1 cellular context compared by ENCODE assay signal in the genomic region with DNA sequence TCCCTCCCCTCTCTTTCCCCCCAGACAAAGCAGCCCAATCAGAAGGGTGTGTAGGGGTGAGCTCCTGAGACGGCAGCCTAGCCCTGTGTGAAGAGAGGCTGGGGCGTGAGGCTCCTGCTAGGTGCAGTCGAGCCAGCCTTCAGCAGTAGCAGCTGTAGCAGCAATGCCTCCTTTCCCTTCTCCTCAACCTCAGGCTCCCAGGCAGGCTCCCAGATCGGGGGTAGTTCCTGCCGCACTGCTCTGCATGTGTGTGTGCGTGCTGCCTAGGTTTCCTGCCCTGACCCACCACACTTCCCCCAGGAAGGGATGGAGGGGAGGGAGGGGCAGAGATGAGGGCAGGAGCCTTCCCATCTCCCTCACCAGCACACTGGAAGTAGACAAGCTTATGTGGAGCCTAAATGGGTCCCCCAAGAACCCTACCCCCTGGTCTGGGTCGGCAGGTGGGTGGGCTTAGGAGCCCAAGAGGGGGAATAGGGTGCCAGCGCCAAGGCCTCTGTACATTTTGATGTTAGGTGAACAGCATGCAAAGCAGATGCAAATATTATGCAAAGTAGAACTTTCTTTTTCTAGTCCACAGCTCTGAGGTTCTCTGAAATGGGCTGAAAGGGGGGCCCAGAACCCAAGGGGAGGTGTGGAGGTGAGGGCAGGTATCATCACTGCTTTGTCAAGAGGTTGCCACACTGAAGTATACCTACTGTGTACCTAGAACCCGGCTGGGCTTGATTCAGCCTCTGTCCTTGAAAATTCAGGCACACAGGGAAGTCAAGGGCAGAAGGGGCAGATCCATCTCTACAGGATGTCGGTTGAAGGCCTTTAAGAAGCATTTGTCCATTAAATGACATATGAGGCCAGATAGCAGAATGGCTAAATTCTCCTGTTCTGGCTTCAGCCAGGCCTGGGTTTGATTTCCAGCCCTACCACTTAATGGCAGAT.
TF ChIP-seq lines count a peak whose summit lies in the region.

No MANE protein-coding gene starts in this region.

TF ChIP-seq in H1, 55 proteins besides CTCF, POLR2A, EP300 and RAD21:
- TF ChIP-seq ATF2 (IDR thresholded peaks at IDR 0.05; ENCODE audit: low read length) = no peak
- TF ChIP-seq, protein P1, sequence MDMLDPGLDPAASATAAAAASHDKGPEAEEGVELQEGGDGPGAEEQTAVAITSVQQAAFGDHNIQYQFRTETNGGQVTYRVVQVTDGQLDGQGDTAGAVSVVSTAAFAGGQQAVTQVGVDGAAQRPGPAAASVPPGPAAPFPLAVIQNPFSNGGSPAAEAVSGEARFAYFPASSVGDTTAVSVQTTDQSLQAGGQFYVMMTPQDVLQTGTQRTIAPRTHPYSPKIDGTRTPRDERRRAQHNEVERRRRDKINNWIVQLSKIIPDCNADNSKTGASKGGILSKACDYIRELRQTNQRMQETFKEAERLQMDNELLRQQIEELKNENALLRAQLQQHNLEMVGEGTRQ (IDR thresholded peaks at IDR 0.05; ENCODE audit: low read length) = no peak
- TF ChIP-seq EZH2 (IDR thresholded peaks at IDR 0.05; ENCODE audit: low read depth, low read length, severe bottlenecking) = no peak
- no peak for TF ChIP-seq MAFK (IDR thresholded peaks at IDR 0.05; ENCODE audit: low read depth, low read length)
- no peak for TF ChIP-seq GTF2F1 (IDR thresholded peaks at IDR 0.05; ENCODE audit: borderline replicate concordance, low read depth, low read length)
- no peak for TF ChIP-seq HDAC2 (IDR thresholded peaks at IDR 0.05; ENCODE audit: borderline replicate concordance in 1 of 2, low read depth in 2 of 2, low read length in 2 of 2)
- no peak for TF ChIP-seq NRF1 (IDR thresholded peaks at IDR 0.05; ENCODE audit: low read depth, low read length)
- TF ChIP-seq KDM5A (IDR thresholded peaks at IDR 0.05; ENCODE audit: low read length) = no peak
- no peak for TF ChIP-seq FOSL1 (IDR thresholded peaks at IDR 0.05; ENCODE audit: insufficient read depth, low read depth, low read length)
